Comparison of ENCODE assay signal across 12 cellular contexts in genomic region chr7:131467788-131468187, GRCh38.
A peak's percentile ranks its signal among the peaks of the same experiment; 100 is the strongest.
DNase-seq lines count a peak whose midpoint lies in the region; ATAC-seq and TF ChIP-seq lines count a peak whose summit lies in the region.
"Had no signal": no experiment of that assay in that cellular context is flagged by ENCODE, and none has a peak within 500 bp of the region (broad histone marks: within the 10 kb centered on the region; RNA-seq: fewer than 3 reads in every experiment).

No MANE protein-coding gene starts in this region.

- H3K9me3 ChIP-seq in left ventricle myocardium inferior (replicated peaks) (no peaks in the 10 kb centered on the region), right atrium auricular region (no peaks in the 10 kb centered on the region), Caco-2 (no peaks in the 10 kb centered on the region), psoas muscle (no peaks in the 10 kb centered on the region)

- CTCF ChIA-PET in Caco-2 (lab: Charles Lee), result no interaction called here

- no TSS peak for BruUV-seq in Caco-2 (replicated peaks; lab: Mats Ljungman, UMichigan)

- H3K27ac ChIP-seq in left ventricle myocardium inferior (replicated peaks), result peak overlapping the region; percentile 32
- H3K27ac ChIP-seq in right atrium auricular region, result no peak overlapping the region
- H3K27ac ChIP-seq in psoas muscle, result no peak overlapping the region
- H3K27ac ChIP-seq: BLaER1 treated with 17β-estradiol and CSF1 and Interleukin-3, amounts not matched to agents 10 nM and 100 nM had no signal

- H3K36me3 ChIP-seq in left ventricle myocardium inferior (peaks cover 85% of the 10 kb centered on the region), right atrium auricular region (peaks cover 64% of the 10 kb centered on the region), Caco-2 (ENCODE audit: control insufficient read depth, insufficient read depth, low read length) (0 out of 2 replicates have a peak, but pooled peaks cover 2% of the 10 kb centered on the region), psoas muscle (ENCODE audit: insufficient read depth in 1 of 2, low read depth in 1 of 2) (peaks cover 5 to 91% of the 10 kb centered on the region in 2 donors)

- no peak for ATAC-seq in activated T-helper 17 cell treated with anti-CD3 and anti-CD28 coated beads, Interleukin-2, amount 50 U/mL, for 72 hours (replicated peaks)
- ATAC-seq in psoas muscle, result peak in 3 of 4 donors; percentile 50 to 56 (median 54)
- ATAC-seq in GM21360 (IDR thresholded peaks at IDR 0.05; ENCODE audit: unreplicated experiment), result no peak
- ATAC-seq: CD8-positive, alpha-beta T cell; GM23338 had no signal

- POLR2A ChIA-PET in Caco-2 (lab: Charles Lee), result no interaction called here

- no peaks in the 10 kb centered on the region for H3K27me3 Mint-ChIP-seq in Caco-2 (ENCODE audit: insufficient read depth, unreplicated experiment)
- no peaks in the 10 kb centered on the region for H3K27me3 Mint-ChIP-seq in activated T-helper 17 cell treated with anti-CD3 and anti-CD28 coated beads, Interleukin-2, amount 50 U/mL, for 72 hours
- H3K27me3 Mint-ChIP-seq: B cell had no signal

- no peaks in the 10 kb centered on the region for H3K9me3 Mint-ChIP-seq in Caco-2 (ENCODE audit: unreplicated experiment)
- H3K9me3 Mint-ChIP-seq in activated T-helper 17 cell treated with anti-CD3 and anti-CD28 coated beads, Interleukin-2, amount 50 U/mL, for 72 hours, result no peaks in the 10 kb centered on the region
- H3K9me3 Mint-ChIP-seq: CD8-positive, alpha-beta T cell; GM23338 had no signal

- peaks cover 37% of the 10 kb centered on the region for H3K36me3 Mint-ChIP-seq in Caco-2 (ENCODE audit: insufficient read depth, unreplicated experiment)
- peaks cover 92% of the 10 kb centered on the region for H3K36me3 Mint-ChIP-seq in activated T-helper 17 cell treated with anti-CD3 and anti-CD28 coated beads, Interleukin-2, amount 50 U/mL, for 72 hours (ENCODE audit: low read depth)

- DNase-seq in left ventricle myocardium inferior (no peak), right atrium auricular region (ENCODE audit: low spot score) (no peak), Caco-2 (no peak), psoas muscle (no peak)
- DNase-seq: CD8-positive, alpha-beta T cell; DMS 273 treated with DMSO at 0.1 percent for 48 hours; HCEC 1CT had no signal

- H3K4me1 Mint-ChIP-seq in Caco-2 (ENCODE audit: low read depth, unreplicated experiment), result no peaks in the 10 kb centered on the region
- H3K4me1 Mint-ChIP-seq in activated T-helper 17 cell treated with anti-CD3 and anti-CD28 coated beads, Interleukin-2, amount 50 U/mL, for 72 hours, result peaks cover 10% of the 10 kb centered on the region
- H3K4me1 Mint-ChIP-seq: B cell had no signal

- no peak overlapping the region for H3K4me3 ChIP-seq in left ventricle myocardium inferior
- H3K4me3 ChIP-seq in right atrium auricular region, result no peak overlapping the region
- H3K4me3 ChIP-seq in Caco-2 (ENCODE audit: low read depth, low read length), result no peak overlapping the region
- no peak overlapping the region for H3K4me3 ChIP-seq in psoas muscle
- H3K4me3 ChIP-seq: BLaER1 treated with 17β-estradiol and CSF1 and Interleukin-3, amounts not matched to agents 10 nM and 100 nM; GM23338 had no signal

- H3K27ac Mint-ChIP-seq in Caco-2 (ENCODE audit: unreplicated experiment), result peak overlapping the region; percentile 8
- peak overlapping the region; percentile 1 for H3K27ac Mint-ChIP-seq in activated T-helper 17 cell treated with anti-CD3 and anti-CD28 coated beads, Interleukin-2, amount 50 U/mL, for 72 hours
- H3K27ac Mint-ChIP-seq: B cell; CD8-positive, alpha-beta T cell; GM23338 had no signal

- no peak for TF ChIP-seq CTCF in left ventricle myocardium inferior (IDR thresholded peaks at IDR 0.05; ENCODE audit: borderline replicate concordance)
- no peak for TF ChIP-seq CTCF in right atrium auricular region (IDR thresholded peaks at IDR 0.05)
- TF ChIP-seq CTCF in Caco-2 (IDR thresholded peaks at IDR 0.05; ENCODE audit: insufficient read depth in 1 of 2, low read depth in 1 of 2, low read length in 1 of 2, severe bottlenecking in 1 of 2, unreplicated experiment in 1 of 2), result no peak
- no peak for TF ChIP-seq CTCF in psoas muscle (IDR thresholded peaks at IDR 0.05)

- no peak overlapping the region for H3K4me3 Mint-ChIP-seq in Caco-2 (ENCODE audit: unreplicated experiment)
- H3K4me3 Mint-ChIP-seq in activated T-helper 17 cell treated with anti-CD3 and anti-CD28 coated beads, Interleukin-2, amount 50 U/mL, for 72 hours, result no peak overlapping the region
- H3K4me3 Mint-ChIP-seq: B cell; CD8-positive, alpha-beta T cell; GM23338 had no signal

- H3K4me1 ChIP-seq in left ventricle myocardium inferior (peaks cover 28% of the 10 kb centered on the region), right atrium auricular region (peaks cover 0 to 11% of the 10 kb centered on the region in 2 donors), Caco-2 (no peaks in the 10 kb centered on the region), psoas muscle (no peaks in the 10 kb centered on the region)

- WGBS in psoas muscle, 3 donors, result 85 to 92% (median 89%) methylated on average over 5 of the region's 5 CpGs

- H3K27me3 ChIP-seq in left ventricle myocardium inferior (ENCODE audit: low read depth) (no peaks in the 10 kb centered on the region), right atrium auricular region (no peaks in the 10 kb centered on the region), Caco-2 (replicated peaks; ENCODE audit: control insufficient read depth, insufficient read depth, low read length) (no peaks in the 10 kb centered on the region), psoas muscle (ENCODE audit: insufficient read depth in 3 of 3, low read length in 2 of 3) (no peaks in the 10 kb centered on the region)
- H3K27me3 ChIP-seq: BLaER1 treated with 17β-estradiol and CSF1 and Interleukin-3, amounts not matched to agents 10 nM and 100 nM had no signal

- intact Hi-C loops in left ventricle myocardium inferior (cut with micrococcal nuclease) (no loop called here), Caco-2 (cut with micrococcal nuclease; ENCODE audit: unreplicated experiment) (no loop called here), psoas muscle (cut with DNase I) (no loop called here)

Comparison
In these comparisons a context has a peak if more than half of its experiments do, and no peak if none do; other contexts are left out.
1. ATAC-seq: peak in psoas muscle (3 of 4); none in activated T-helper 17 cell treated with anti-CD3 and anti-CD28 coated beads, Interleukin-2, amount 50 U/mL, for 72 hours (single experiment) and GM21360 (single experiment).